ENCODE assay signal across 2 cellular contexts in the genomic region with DNA sequence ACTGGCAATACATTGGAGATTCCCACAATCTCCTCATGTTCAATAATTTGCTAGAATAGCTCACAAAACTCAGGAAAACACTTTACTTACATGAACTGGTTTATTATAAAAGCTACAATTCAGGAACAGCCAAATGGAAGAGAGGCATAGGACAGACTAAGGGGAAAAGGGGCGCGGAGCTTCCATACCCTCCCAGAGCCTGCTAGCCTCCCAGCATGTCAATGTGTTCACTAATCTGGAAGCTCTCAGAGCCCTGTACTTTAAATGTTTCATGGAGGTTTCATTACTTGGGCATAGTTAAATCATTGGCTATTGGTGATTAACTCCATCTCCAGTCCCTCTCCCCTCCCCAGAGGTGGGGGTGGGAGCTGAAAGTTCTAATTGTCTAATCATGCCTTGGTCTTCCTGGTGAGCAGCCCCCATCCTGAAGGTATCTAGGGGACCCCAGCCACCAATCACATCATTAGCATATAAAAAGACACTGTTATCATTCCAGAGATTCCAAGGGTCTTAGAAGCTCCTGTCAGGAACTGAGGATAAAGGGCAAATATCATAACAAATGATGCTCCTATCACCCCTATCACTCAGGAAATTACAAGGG.
TF ChIP-seq lines count a peak whose summit lies in the region.

No MANE protein-coding gene starts in this region.

TF ChIP-seq in IMR-90, 13 proteins besides CTCF, POLR2A, EP300 and RAD21:
- TF ChIP-seq NFE2L2 (IDR thresholded peaks at IDR 0.05; ENCODE audit: low read depth, low read length) (no peak), FOS (IDR thresholded peaks at IDR 0.05; ENCODE audit: low read depth, low read length) (no peak), MAFK (IDR thresholded peaks at IDR 0.05; ENCODE audit: low read depth, low read length) (no peak), CHD1 (IDR thresholded peaks at IDR 0.05; ENCODE audit: low read depth, low read length) (no peak), RFX5 (IDR thresholded peaks at IDR 0.05; ENCODE audit: low read depth, low read length) (no peak), BHLHE40 (IDR thresholded peaks at IDR 0.05; ENCODE audit: low read depth, low read length) (no peak), CEBPB (IDR thresholded peaks at IDR 0.05; ENCODE audit: low read depth, low read length) (no peak), MAZ (IDR thresholded peaks at IDR 0.05; ENCODE audit: borderline replicate concordance, low read depth, low read length) (no peak), MXI1 (IDR thresholded peaks at IDR 0.05; ENCODE audit: borderline replicate concordance, low read depth, low read length) (no peak), RCOR1 (IDR thresholded peaks at IDR 0.05; ENCODE audit: insufficient replicate concordance, low read length) (no peak), SMC3 (IDR thresholded peaks at IDR 0.05; ENCODE audit: low read depth, low read length) (no peak)
- TF ChIP-seq, protein P1, sequence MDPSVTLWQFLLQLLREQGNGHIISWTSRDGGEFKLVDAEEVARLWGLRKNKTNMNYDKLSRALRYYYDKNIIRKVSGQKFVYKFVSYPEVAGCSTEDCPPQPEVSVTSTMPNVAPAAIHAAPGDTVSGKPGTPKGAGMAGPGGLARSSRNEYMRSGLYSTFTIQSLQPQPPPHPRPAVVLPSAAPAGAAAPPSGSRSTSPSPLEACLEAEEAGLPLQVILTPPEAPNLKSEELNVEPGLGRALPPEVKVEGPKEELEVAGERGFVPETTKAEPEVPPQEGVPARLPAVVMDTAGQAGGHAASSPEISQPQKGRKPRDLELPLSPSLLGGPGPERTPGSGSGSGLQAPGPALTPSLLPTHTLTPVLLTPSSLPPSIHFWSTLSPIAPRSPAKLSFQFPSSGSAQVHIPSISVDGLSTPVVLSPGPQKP (IDR thresholded peaks at IDR 0.05; ENCODE audit: borderline replicate concordance, low read depth, low read length) = no peak
- TF ChIP-seq, protein P2, sequence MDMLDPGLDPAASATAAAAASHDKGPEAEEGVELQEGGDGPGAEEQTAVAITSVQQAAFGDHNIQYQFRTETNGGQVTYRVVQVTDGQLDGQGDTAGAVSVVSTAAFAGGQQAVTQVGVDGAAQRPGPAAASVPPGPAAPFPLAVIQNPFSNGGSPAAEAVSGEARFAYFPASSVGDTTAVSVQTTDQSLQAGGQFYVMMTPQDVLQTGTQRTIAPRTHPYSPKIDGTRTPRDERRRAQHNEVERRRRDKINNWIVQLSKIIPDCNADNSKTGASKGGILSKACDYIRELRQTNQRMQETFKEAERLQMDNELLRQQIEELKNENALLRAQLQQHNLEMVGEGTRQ (IDR thresholded peaks at IDR 0.05; ENCODE audit: low read depth, low read length) = no peak

TF ChIP-seq in H1, 55 proteins besides CTCF, POLR2A, EP300 and RAD21:
- TF ChIP-seq POLR2AphosphoS5 (IDR thresholded peaks at IDR 0.05; ENCODE audit: low read depth, low read length) (no peak), NANOG (IDR thresholded peaks at IDR 0.05; ENCODE audit: insufficient read depth, low read depth, low read length, poor library complexity, severe bottlenecking) (peak; percentile 50), HDAC2 (IDR thresholded peaks at IDR 0.05; ENCODE audit: borderline replicate concordance in 1 of 2, low read depth in 2 of 2, low read length in 2 of 2) (peak in 1 of 2 experiments; percentile 28; a peak in 1 of 4 replicates), SP2 (IDR thresholded peaks at IDR 0.05; ENCODE audit: low read length) (no peak), CHD2 (IDR thresholded peaks at IDR 0.05; ENCODE audit: low read length) (no peak), ZNF274 (IDR thresholded peaks at IDR 0.05; ENCODE audit: borderline replicate concordance, extremely low read depth, low read length) (no peak), CTBP2 (IDR thresholded peaks at IDR 0.05; ENCODE audit: borderline replicate concordance, insufficient read depth, insufficient read length, low read length) (no peak), SUZ12 (IDR thresholded peaks at IDR 0.05; ENCODE audit: low read length) (no peak), CBX5 (IDR thresholded peaks at IDR 0.05; ENCODE audit: low read depth, low read length) (no peak), TBP (IDR thresholded peaks at IDR 0.05; ENCODE audit: low read depth, low read length) (no peak), NRF1 (IDR thresholded peaks at IDR 0.05; ENCODE audit: low read depth, low read length) (no peak), KDM5A (IDR thresholded peaks at IDR 0.05; ENCODE audit: low read length) (no peak), POU5F1 (IDR thresholded peaks at IDR 0.05; ENCODE audit: low read depth, low read length) (peak; percentile 32; the same call in 1 of the 2 replicates), SIN3A (conservative IDR thresholded peaks at IDR 0.05 in 1 of 2, IDR thresholded peaks at IDR 0.05 in 1 of 2; ENCODE audit: low read depth in 1 of 2, low read length in 2 of 2) (0 out of 4 replicates have a peak, but pooled peaks of 1 of the 2 experiments have one; percentile 38), CBX8 (IDR thresholded peaks at IDR 0.05; ENCODE audit: borderline replicate concordance, low read depth, low read length) (no peak), SP1 (IDR thresholded peaks at IDR 0.05; ENCODE audit: low read depth, low read length) (peak; percentile 52; the same call in 1 of the 2 replicates), TEAD4 (IDR thresholded peaks at IDR 0.05; ENCODE audit: low read depth, low read length) (peak; percentile 95)
- TF ChIP-seq, protein P2 (IDR thresholded peaks at IDR 0.05; ENCODE audit: low read length) = no peak
